ENCODE assay signal across 29 cellular contexts in the genomic region with DNA sequence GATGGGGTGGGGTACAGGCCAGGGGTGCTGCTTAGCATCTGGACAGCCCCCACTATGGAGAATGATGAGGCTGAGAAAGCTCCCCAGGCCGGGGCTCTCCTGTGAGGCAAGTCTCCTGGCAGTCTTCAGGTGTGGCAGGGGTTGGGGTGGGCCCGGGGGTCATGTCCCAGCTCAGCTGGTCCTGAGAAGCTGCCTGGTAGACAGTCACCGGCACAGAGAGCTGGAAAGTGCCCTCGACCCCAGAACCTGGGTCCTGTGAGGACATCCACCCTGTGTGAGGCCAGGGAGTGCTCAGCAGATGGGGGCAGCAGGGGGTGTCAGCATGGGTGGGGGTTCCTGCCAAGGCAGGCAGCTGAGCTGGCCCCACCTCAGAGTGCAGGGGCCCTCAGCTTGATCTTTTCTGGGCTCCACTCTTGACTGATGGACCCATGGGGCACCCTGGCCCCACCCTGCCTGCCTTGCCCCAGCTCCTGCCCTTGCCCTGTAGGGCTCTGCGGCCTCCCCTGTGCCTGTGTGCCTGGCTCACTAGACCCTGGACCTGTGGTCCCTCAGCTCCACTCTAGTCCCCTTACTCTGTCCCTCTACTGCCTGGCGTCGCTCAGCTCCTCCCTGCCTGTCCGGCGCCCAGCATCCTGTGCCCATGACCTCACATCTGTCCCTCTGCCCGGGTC. TPM values are rescaled to one million over a fixed set of nuclear protein-coding genes. Genes with fewer than 3 reads are reported as not detected.
DNase-seq lines count a peak whose midpoint lies in the region; ATAC-seq and TF ChIP-seq lines count a peak whose summit lies in the region.
"Had no signal": no experiment of that assay in that cellular context is flagged by ENCODE, and none has a peak within 500 bp of the region (broad histone marks: within the 10 kb centered on the region; RNA-seq: fewer than 3 reads in every experiment).

No MANE protein-coding gene starts in this region.

- H3K36me3 Mint-ChIP-seq in CD4-positive, alpha-beta T cell (ENCODE audit: low read depth) = peaks cover 17% of the 10 kb centered on the region
- H3K36me3 Mint-ChIP-seq in progenitor cell of endocrine pancreas (ENCODE audit: insufficient read depth) = no peaks in the 10 kb centered on the region
- H3K36me3 Mint-ChIP-seq: naive B cell had no signal

- no peak for ATAC-seq in CD4-positive, alpha-beta T cell (ENCODE audit: poor library complexity)
- ATAC-seq: activated CD4-positive, CD25-positive, alpha-beta regulatory T cell treated with anti-CD3 and anti-CD28 coated beads, Interleukin-2, amount 50 U/mL, for 24 hours; esophagus mucosa; left ventricle myocardium superior had no signal

- DNase-seq in BE2C = peak; percentile 2
- DNase-seq in CD4-positive, alpha-beta T cell = no peak
- DNase-seq in islet precursor cell = peak; percentile 47
- no peak for DNase-seq in progenitor cell of endocrine pancreas (ENCODE audit: low spot score, unreplicated experiment)
- DNase-seq in hypothalamus (lab: John Stamatoyannopoulos, UW) = no peak
- no peak for DNase-seq in inferior parietal cortex (ENCODE audit: extremely low spot score)
- DNase-seq in NCI-H146 treated with DMSO at 0.1 percent for 48 hours (lab: John Stamatoyannopoulos, UW; ENCODE audit: unreplicated experiment) = no peak
- DNase-seq: activated gamma-delta T cell, COR-L47, cortex of kidney, glutamatergic neuron, GOT3, left ventricle myocardium superior, midbrain, MV-4-11, naive B cell, NCI-H1436, NCI-H2081 treated with DMSO at 0.1 percent for 48 hours, SHP77 treated with DMSO at 0.1 percent for 48 hours, stomach, thyroid gland had no signal

- no peaks in the 10 kb centered on the region for H3K4me1 ChIP-seq in BE2C

- no peak for TF ChIP-seq CTCF in BE2C (IDR thresholded peaks at IDR 0.05; ENCODE audit: low read depth, low read length)
- TF ChIP-seq CTCF in CD4-positive, alpha-beta T cell (IDR thresholded peaks at IDR 0.05) = no peak
- TF ChIP-seq CTCF in progenitor cell of endocrine pancreas (IDR thresholded peaks at IDR 0.05; ENCODE audit: unreplicated experiment) = no peak

- H3K27ac ChIP-seq in CD4-positive, alpha-beta T cell (ENCODE audit: low read depth, low read length) = no peak overlapping the region
- H3K27ac ChIP-seq: ascending aorta, cardiac muscle cell, Peyer's patch, skin epidermis, thyroid gland, vagina had no signal

- H3K4me3 Mint-ChIP-seq in CD4-positive, alpha-beta T cell = peak overlapping the region; percentile 20
- H3K4me3 Mint-ChIP-seq in progenitor cell of endocrine pancreas (ENCODE audit: low read depth) = no peak overlapping the region

- no peaks in the 10 kb centered on the region for H3K27me3 Mint-ChIP-seq in CD4-positive, alpha-beta T cell
- no peaks in the 10 kb centered on the region for H3K27me3 Mint-ChIP-seq in progenitor cell of endocrine pancreas
- H3K27me3 Mint-ChIP-seq: IgD-negative memory B cell, naive B cell had no signal

- no peaks in the 10 kb centered on the region for H3K9me3 ChIP-seq in BE2C
- H3K9me3 ChIP-seq in CD4-positive, alpha-beta T cell (ENCODE audit: control insufficient read depth, low read length) = no peaks in the 10 kb centered on the region
- H3K9me3 ChIP-seq: ascending aorta, Peyer's patch, stomach, thyroid gland, vagina had no signal

- CTCF ChIA-PET in CD4-positive, alpha-beta T cell (lab: Charles Lee) = interaction anchor here (1.0 kb wide), 1 partner anchor 9 kb away, joined by 3 read pairs; no protein-coding TSS in a partner anchor

- H3K4me3 ChIP-seq in BE2C (ENCODE audit: low read depth, low read length) = no peak overlapping the region
- H3K4me3 ChIP-seq: ascending aorta, cardiac muscle cell, Peyer's patch, skin epidermis, stomach, thyroid gland, vagina had no signal

- no peaks in the 10 kb centered on the region for H3K27me3 ChIP-seq in BE2C
- H3K27me3 ChIP-seq in CD4-positive, alpha-beta T cell (ENCODE audit: control insufficient read depth, insufficient read depth, low read length) = no peaks in the 10 kb centered on the region
- H3K27me3 ChIP-seq: ascending aorta, cardiac muscle cell, Peyer's patch, stomach, thyroid gland, vagina had no signal

- POLR2A ChIA-PET in CD4-positive, alpha-beta T cell (lab: Charles Lee) = interaction anchor here (0.9 kb wide), 1 partner anchor 14 kb away, joined by 3 read pairs; no protein-coding TSS in a partner anchor

- peaks cover 25% of the 10 kb centered on the region for H3K4me1 Mint-ChIP-seq in CD4-positive, alpha-beta T cell (ENCODE audit: low read depth)
- peaks cover 4% of the 10 kb centered on the region for H3K4me1 Mint-ChIP-seq in progenitor cell of endocrine pancreas (ENCODE audit: low read depth)

- H3K27ac Mint-ChIP-seq in CD4-positive, alpha-beta T cell = peak overlapping the region; percentile 74
- peak overlapping the region; percentile 69 for H3K27ac Mint-ChIP-seq in progenitor cell of endocrine pancreas
- H3K27ac Mint-ChIP-seq: IgD-negative memory B cell had no signal

- H3K9me3 Mint-ChIP-seq in CD4-positive, alpha-beta T cell = no peaks in the 10 kb centered on the region
- no peaks in the 10 kb centered on the region for H3K9me3 Mint-ChIP-seq in progenitor cell of endocrine pancreas (ENCODE audit: low read depth)
- H3K9me3 Mint-ChIP-seq: IgD-negative memory B cell, naive B cell had no signal

- intact Hi-C loops in CD4-positive, alpha-beta T cell (cut with DNase I, micrococcal nuclease) = no loop called here

- peaks cover 6% of the 10 kb centered on the region for H3K36me3 ChIP-seq in BE2C
- H3K36me3 ChIP-seq: cardiac muscle cell had no signal

RNA-seq across cellular contexts. Expression of a gene that starts 5.8 kb away (rescaled TPM):
- polyA plus RNA-seq in BE2C (2012; ENCODE audit: insufficient read depth, insufficient read length, low read depth) = 18.2 TPM
- 10 to 100 TPM; 19.7 to 19.9 TPM for total RNA-seq in CD4-positive, alpha-beta T cell
- total RNA-seq in progenitor cell of endocrine pancreas = 9.7 and 11.2 TPM in 2 replicates

RNA-seq across cellular contexts. Expression of a gene that starts 21.6 kb away (rescaled TPM):
- polyA plus RNA-seq in BE2C (2012; ENCODE audit: insufficient read depth, insufficient read length, low read depth) = 3.7 TPM
- 1 to 10 TPM; 2.1 to 2.4 TPM for total RNA-seq in CD4-positive, alpha-beta T cell
- 1.7 and 2.1 TPM in 2 replicates for total RNA-seq in progenitor cell of endocrine pancreas
- polyA plus RNA-seq: IgD-negative memory B cell had no signal

RNA-seq across cellular contexts. Expression of a gene that starts 31.3 kb away (rescaled TPM):
- 1,564 TPM for polyA plus RNA-seq in BE2C (2012; ENCODE audit: insufficient read depth, insufficient read length, low read depth)
- total RNA-seq in CD4-positive, alpha-beta T cell = 100 to 1,000 TPM; 373 to 378 TPM
- total RNA-seq in progenitor cell of endocrine pancreas = 96.3 and 101 TPM in 2 replicates

RNA-seq across cellular contexts. Expression of a gene that starts 36.5 kb away (rescaled TPM):
- polyA plus RNA-seq in BE2C (2012; ENCODE audit: insufficient read depth, insufficient read length, low read depth) = 8.8 TPM
- 10 to 100 TPM; 80.8 to 82.2 TPM for total RNA-seq in CD4-positive, alpha-beta T cell
- total RNA-seq in progenitor cell of endocrine pancreas = 57.3 and 57.5 TPM in 2 replicates

Comparison
In these comparisons a context has a peak if more than half of its experiments do, and no peak if none do; other contexts are left out.
1. DNase-seq: peak in BE2C (single experiment) and islet precursor cell (single experiment); none in CD4-positive, alpha-beta T cell (0 of 10), progenitor cell of endocrine pancreas (single experiment), hypothalamus (0 of 51), inferior parietal cortex (single experiment) and NCI-H146 treated with DMSO at 0.1 percent for 48 hours (single experiment).